17 cellular contexts compared by ENCODE assay signal in genomic region chr3:114231616-114232015, GRCh38. TPM values are rescaled to one million over a fixed set of nuclear protein-coding genes. Genes with fewer than 3 reads are reported as not detected.
A peak's percentile ranks its signal among the peaks of the same experiment; 100 is the strongest.
DNase-seq lines count a peak whose midpoint lies in the region; ATAC-seq and TF ChIP-seq lines count a peak whose summit lies in the region.
"Had no signal": no experiment of that assay in that cellular context is flagged by ENCODE, and none has a peak within 500 bp of the region (broad histone marks: within the 10 kb centered on the region; RNA-seq: fewer than 3 reads in every experiment).

No MANE protein-coding gene starts in this region.

- in situ Hi-C loops in gastrocnemius medialis (cut with MboI; ENCODE audit: low sequenced_read_pairs in 4 of 4): no loop called here

- POLR2A ChIA-PET in activated CD4-positive, alpha-beta memory T cell treated with anti-CD3 and anti-CD28 coated beads for 36 hours (lab: Charles Lee): interaction anchor here (1.3 to 1.4 kb wide), 2 partner anchors 8 to 17 kb away, joined by 3 read pairs; no protein-coding TSS in a partner anchor

- no peaks in the 10 kb centered on the region for H3K4me1 ChIP-seq in gastrocnemius medialis
- H3K4me1 ChIP-seq in gastroesophageal sphincter: no peaks in the 10 kb centered on the region

- H3K27me3 Mint-ChIP-seq in activated CD4-positive, alpha-beta memory T cell treated with anti-CD3 and anti-CD28 coated beads for 36 hours: no peaks in the 10 kb centered on the region
- H3K27me3 Mint-ChIP-seq: brain had no signal

- peaks cover 80% of the 10 kb centered on the region for H3K4me1 Mint-ChIP-seq in activated CD4-positive, alpha-beta memory T cell treated with anti-CD3 and anti-CD28 coated beads for 36 hours (ENCODE audit: low read depth)
- H3K4me1 Mint-ChIP-seq: brain, endodermal cell had no signal

- no peaks in the 10 kb centered on the region for H3K27me3 ChIP-seq in gastrocnemius medialis
- no peaks in the 10 kb centered on the region for H3K27me3 ChIP-seq in gastroesophageal sphincter

- H3K36me3 ChIP-seq in gastrocnemius medialis (no peaks in the 10 kb centered on the region), gastroesophageal sphincter (no peaks in the 10 kb centered on the region)

- no peak for TF ChIP-seq CTCF in gastrocnemius medialis (IDR thresholded peaks at IDR 0.05 in 4 of 5, conservative IDR thresholded peaks at IDR 0.05 in 1 of 5)
- TF ChIP-seq CTCF in gastroesophageal sphincter (IDR thresholded peaks at IDR 0.05): no peak

- DNase-seq in Jurkat, Clone E6-1 (ENCODE audit: low read depth, low spot score): peak; percentile 6
- DNase-seq in activated CD4-positive, alpha-beta memory T cell treated with anti-CD3 and anti-CD28 coated beads for 36 hours: peak; percentile 67
- DNase-seq in activated naive CD4-positive, alpha-beta T cell treated with anti-CD3 and anti-CD28 coated beads, Interleukin-2, amount 50 U/mL, for 16 hours: peak; percentile 33
- peak; percentile 11 for DNase-seq in stimulated activated CD8-positive, alpha-beta memory T cell treated with anti-CD3 and anti-CD28 coated beads, Interleukin-15, amount 100 ng/mL, for 1 hour (ENCODE audit: low read depth)
- no peak for DNase-seq in gastrocnemius medialis
- no peak for DNase-seq in NCI-H1436 (lab: John Stamatoyannopoulos, UW)
- no peak for DNase-seq in NCI-H510A (lab: John Stamatoyannopoulos, UW)
- DNase-seq: EL, endodermal cell, NCI-H1105 treated with DMSO at 0.1 percent for 48 hours, occipital lobe had no signal

- H3K9me3 ChIP-seq in gastrocnemius medialis (no peaks in the 10 kb centered on the region), gastroesophageal sphincter (no peaks in the 10 kb centered on the region)

- H3K27ac ChIP-seq in gastrocnemius medialis (no peak overlapping the region), gastroesophageal sphincter (no peak overlapping the region)

- ATAC-seq in gastrocnemius medialis (no peak), gastroesophageal sphincter (no peak)

- no peak overlapping the region for H3K4me3 ChIP-seq in Jurkat, Clone E6-1 (ENCODE audit: low read length)
- H3K4me3 ChIP-seq in gastrocnemius medialis (no peak overlapping the region), gastroesophageal sphincter (no peak overlapping the region)

- H3K4me3 Mint-ChIP-seq in activated CD4-positive, alpha-beta memory T cell treated with anti-CD3 and anti-CD28 coated beads for 36 hours: no peak overlapping the region
- H3K4me3 Mint-ChIP-seq: brain, endodermal cell had no signal

- H3K27ac Mint-ChIP-seq in activated CD4-positive, alpha-beta memory T cell treated with anti-CD3 and anti-CD28 coated beads for 36 hours: peak overlapping the region; percentile 83
- H3K27ac Mint-ChIP-seq: brain, endodermal cell had no signal

- H3K9me3 Mint-ChIP-seq in activated CD4-positive, alpha-beta memory T cell treated with anti-CD3 and anti-CD28 coated beads for 36 hours: no peaks in the 10 kb centered on the region
- H3K9me3 Mint-ChIP-seq: endodermal cell had no signal

- TF ChIP-seq POLR2A in gastrocnemius medialis (IDR thresholded peaks at IDR 0.05): no peak
- no peak for TF ChIP-seq POLR2A in gastroesophageal sphincter (IDR thresholded peaks at IDR 0.05)

- intact Hi-C loops in activated CD4-positive, alpha-beta memory T cell treated with anti-CD3 and anti-CD28 coated beads for 36 hours (cut with micrococcal nuclease): no loop called here
- intact Hi-C loops in gastrocnemius medialis (cut with DNase I; ENCODE audit: low total_unique reads): no loop called here

- no peak for TF ChIP-seq EP300 in gastroesophageal sphincter (IDR thresholded peaks at IDR 0.05)

- CTCF ChIA-PET in activated CD4-positive, alpha-beta memory T cell treated with anti-CD3 and anti-CD28 coated beads for 36 hours (lab: Charles Lee): interaction anchor here (1.4 to 1.8 kb wide), 3 partner anchors 9 to 59 kb away, joined by 4 to 5 read pairs (median 5); no protein-coding TSS in a partner anchor

- H3K36me3 Mint-ChIP-seq in activated CD4-positive, alpha-beta memory T cell treated with anti-CD3 and anti-CD28 coated beads for 36 hours: peaks cover 4% of the 10 kb centered on the region
- H3K36me3 Mint-ChIP-seq: brain had no signal

- WGBS in gastroesophageal sphincter (ENCODE audit: low coverage in 1 of 2), 2 donors: 20% methylated on average over 1 of the region's 3 CpGs; no CpG with 5 or more reads in 1 of the 2 donors

RNA-seq across cellular contexts. Expression of gene ZNF80, which starts 5.8 kb away (rescaled TPM):
- 0.39 TPM for polyA plus RNA-seq in Jurkat, Clone E6-1 (2012; ENCODE audit: insufficient read depth, insufficient read length)
- total RNA-seq in activated CD4-positive, alpha-beta memory T cell treated with anti-CD3 and anti-CD28 coated beads for 36 hours: under 1 TPM; 0.31 to 0.33 TPM
- total RNA-seq in gastrocnemius medialis (under 1 TPM in 1 of 4 donors, not detected in 3; 0.09 TPM), gastroesophageal sphincter (not detected)
- total RNA-seq: endodermal cell, frontal cortex, occipital lobe, RPMI7951, skeletal muscle tissue had no signal
- polyA plus RNA-seq: BJ had no signal

RNA-seq across cellular contexts. Expression of gene DRD3, which starts 52.8 kb away (rescaled TPM):
- polyA plus RNA-seq in Jurkat, Clone E6-1 (2012; ENCODE audit: insufficient read depth, insufficient read length): not detected
- not detected for total RNA-seq in activated CD4-positive, alpha-beta memory T cell treated with anti-CD3 and anti-CD28 coated beads for 36 hours
- total RNA-seq in gastrocnemius medialis (not detected), gastroesophageal sphincter (not detected)
- total RNA-seq: endodermal cell, occipital lobe, RPMI7951, skeletal muscle tissue had no signal
- polyA plus RNA-seq: BJ had no signal

Comparison
In these comparisons a context has a peak if more than half of its experiments do, and no peak if none do; other contexts are left out.
1. DNase-seq: peak in Jurkat, Clone E6-1 (single experiment), activated CD4-positive, alpha-beta memory T cell treated with anti-CD3 and anti-CD28 coated beads for 36 hours (single experiment), activated naive CD4-positive, alpha-beta T cell treated with anti-CD3 and anti-CD28 coated beads, Interleukin-2, amount 50 U/mL, for 16 hours (single experiment) and stimulated activated CD8-positive, alpha-beta memory T cell treated with anti-CD3 and anti-CD28 coated beads, Interleukin-15, amount 100 ng/mL, for 1 hour (single experiment); none in gastrocnemius medialis (0 of 2), NCI-H1436 (single experiment) and NCI-H510A (single experiment).